9 cellular contexts compared by ENCODE assay signal in genomic region chr2:163735692-163736432, GRCh38.
DNase-seq lines count a peak whose midpoint lies in the region; ATAC-seq lines count a peak whose summit lies in the region.
"Had no signal": no experiment of that assay in that cellular context is flagged by ENCODE, and none has a peak within 500 bp of the region (broad histone marks: within the 10 kb centered on the region; RNA-seq: fewer than 3 reads in every experiment).

TSS of gene FIGN (minus strand) at chr2:163736008. CDS start at chr2:163734927, 1,081 bp downstream.

- peaks cover 6% of the 10 kb centered on the region in 2 donors for H3K4me1 Mint-ChIP-seq in stimulated activated naive B cell treated with anti-CD40 and anti-IgM and Interleukin-4, amounts not matched to agents 10 μg/mL and 1 μg/mL and 100 μg/mL, for 72 hours

- no peak for ATAC-seq in stimulated activated naive B cell treated with anti-CD40 and anti-IgM and Interleukin-4, amounts not matched to agents 10 μg/mL and 1 μg/mL and 100 μg/mL, for 72 hours (replicated peaks)
- ATAC-seq in activated CD4-positive, CD25-positive, alpha-beta regulatory T cell treated with anti-CD3 and anti-CD28 coated beads, Interleukin-2, amount 50 U/mL, for 24 hours, result no peak

- peak within 1 kb of the TSS; percentile 74 for H3K27ac ChIP-seq in layer of hippocampus (ENCODE audit: low read depth, low read length)
- H3K27ac ChIP-seq: BLaER1 treated with 17β-estradiol and CSF1 and Interleukin-3, amounts not matched to agents 10 nM and 100 nM had no signal

- H3K9me3 Mint-ChIP-seq in stimulated activated naive B cell treated with anti-CD40 and anti-IgM and Interleukin-4, amounts not matched to agents 10 μg/mL and 1 μg/mL and 100 μg/mL, for 72 hours, result no peaks in the 10 kb centered on the region

- H3K27ac Mint-ChIP-seq in stimulated activated naive B cell treated with anti-CD40 and anti-IgM and Interleukin-4, amounts not matched to agents 10 μg/mL and 1 μg/mL and 100 μg/mL, for 72 hours, result peak within 1 kb of the TSS; percentile 22

- no peaks in the 10 kb centered on the region for H3K27me3 ChIP-seq in layer of hippocampus (ENCODE audit: control insufficient read depth, insufficient read depth, low read length)
- H3K27me3 ChIP-seq: BLaER1 treated with 17β-estradiol and CSF1 and Interleukin-3, amounts not matched to agents 10 nM and 100 nM had no signal

- H3K36me3 Mint-ChIP-seq in stimulated activated naive B cell treated with anti-CD40 and anti-IgM and Interleukin-4, amounts not matched to agents 10 μg/mL and 1 μg/mL and 100 μg/mL, for 72 hours, result no peaks in the 10 kb centered on the region

- DNase-seq in NCI-H1436 (lab: John Stamatoyannopoulos, UW) (peak; percentile 50), NCI-H1436 treated with DMSO at 0.1 percent for 48 hours (lab: John Stamatoyannopoulos, UW) (no peak), NCI-H774 (lab: John Stamatoyannopoulos, UW) (peak; percentile 68), dedifferentiated amniotic fluid mesenchymal stem cell (ENCODE audit: extremely low spot score) (peak; percentile 90), cerebellar nuclear complex (lab: John Stamatoyannopoulos, UW) (no peak)
- no peak for DNase-seq in stimulated activated naive B cell treated with anti-CD40 and anti-IgM and Interleukin-4, amounts not matched to agents 10 μg/mL and 1 μg/mL and 100 μg/mL, for 72 hours

- peaks cover 38 to 46% of the 10 kb centered on the region in 2 donors for H3K27me3 Mint-ChIP-seq in stimulated activated naive B cell treated with anti-CD40 and anti-IgM and Interleukin-4, amounts not matched to agents 10 μg/mL and 1 μg/mL and 100 μg/mL, for 72 hours

- H3K4me3 Mint-ChIP-seq in stimulated activated naive B cell treated with anti-CD40 and anti-IgM and Interleukin-4, amounts not matched to agents 10 μg/mL and 1 μg/mL and 100 μg/mL, for 72 hours, result peak within 1 kb of the TSS; percentile 78 to 81

Comparison
In these comparisons a context has a peak if more than half of its experiments do, and no peak if none do; other contexts are left out.
1. DNase-seq: peak in NCI-H1436 (single experiment), NCI-H774 (single experiment) and dedifferentiated amniotic fluid mesenchymal stem cell (single experiment); none in NCI-H1436 treated with DMSO at 0.1 percent for 48 hours (single experiment), stimulated activated naive B cell treated with anti-CD40 and anti-IgM and Interleukin-4, amounts not matched to agents 10 μg/mL and 1 μg/mL and 100 μg/mL, for 72 hours (single experiment) and cerebellar nuclear complex (0 of 2).